1 cellular context compared by ENCODE assay signal in the genomic region with DNA sequence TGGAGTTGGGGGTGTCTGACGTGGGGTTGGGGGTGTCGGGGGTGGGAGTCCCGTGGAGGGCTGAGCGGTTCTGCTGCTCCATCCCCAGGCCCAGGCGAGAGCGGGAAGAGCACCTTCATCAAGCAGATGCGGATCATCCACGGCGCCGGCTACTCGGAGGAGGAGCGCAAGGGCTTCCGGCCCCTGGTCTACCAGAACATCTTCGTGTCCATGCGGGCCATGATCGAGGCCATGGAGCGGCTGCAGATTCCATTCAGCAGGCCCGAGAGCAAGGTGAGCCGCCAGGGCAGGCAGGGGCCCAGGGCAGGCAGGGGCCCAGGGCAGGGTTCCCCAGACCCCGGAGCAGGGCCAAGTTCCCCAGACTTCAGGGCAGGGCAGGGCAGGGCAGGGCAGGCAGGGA.
TF ChIP-seq lines count a peak whose summit lies in the region.

No MANE protein-coding gene starts in this region.

TF ChIP-seq in K562, 482 proteins besides CTCF, POLR2A, EP300 and RAD21:
- TF ChIP-seq, protein P1, sequence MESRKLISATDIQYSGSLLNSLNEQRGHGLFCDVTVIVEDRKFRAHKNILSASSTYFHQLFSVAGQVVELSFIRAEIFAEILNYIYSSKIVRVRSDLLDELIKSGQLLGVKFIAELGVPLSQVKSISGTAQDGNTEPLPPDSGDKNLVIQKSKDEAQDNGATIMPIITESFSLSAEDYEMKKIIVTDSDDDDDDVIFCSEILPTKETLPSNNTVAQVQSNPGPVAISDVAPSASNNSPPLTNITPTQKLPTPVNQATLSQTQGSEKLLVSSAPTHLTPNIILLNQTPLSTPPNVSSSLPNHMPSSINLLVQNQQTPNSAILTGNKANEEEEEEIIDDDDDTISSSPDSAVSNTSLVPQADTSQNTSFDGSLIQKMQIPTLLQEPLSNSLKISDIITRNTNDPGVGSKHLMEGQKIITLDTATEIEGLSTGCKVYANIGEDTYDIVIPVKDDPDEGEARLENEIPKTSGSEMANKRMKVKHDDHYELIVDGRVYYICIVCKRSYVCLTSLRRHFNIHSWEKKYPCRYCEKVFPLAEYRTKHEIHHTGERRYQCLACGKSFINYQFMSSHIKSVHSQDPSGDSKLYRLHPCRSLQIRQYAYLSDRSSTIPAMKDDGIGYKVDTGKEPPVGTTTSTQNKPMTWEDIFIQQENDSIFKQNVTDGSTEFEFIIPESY (CRISPR knock-in tag; IDR thresholded peaks at IDR 0.05): peak; percentile 43; the same call in 1 of the 2 replicates
- TF ChIP-seq SMAD2 (IDR thresholded peaks at IDR 0.05; ENCODE audit: low read depth, low read length): no peak
